In the genomic region with DNA sequence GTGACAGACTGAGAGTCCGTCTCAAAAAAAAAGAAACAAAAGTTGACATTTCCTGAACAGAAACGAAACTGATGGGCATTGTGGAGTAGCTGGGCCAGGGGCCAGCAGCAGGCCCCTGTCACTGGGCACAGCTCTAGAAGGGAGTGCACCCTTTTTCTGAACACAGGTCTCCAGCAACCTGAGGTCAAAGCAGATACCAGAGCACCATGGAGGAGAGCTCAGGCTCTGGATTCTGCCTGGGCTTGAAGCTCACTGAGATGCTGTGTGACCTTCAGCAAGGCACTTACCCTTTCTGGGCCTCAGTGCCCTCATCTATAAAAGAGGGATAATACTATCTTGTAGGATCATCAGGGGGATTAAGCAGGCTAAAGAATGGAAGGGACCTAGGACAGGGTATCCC, we compare ENCODE assay signal across 23 cellular contexts. TPM values are rescaled to one million over a fixed set of nuclear protein-coding genes. Genes with fewer than 3 reads are reported as not detected.
DNase-seq lines count a peak whose midpoint lies in the region; ATAC-seq and TF ChIP-seq lines count a peak whose summit lies in the region.
"Had no signal": no experiment of that assay in that cellular context is flagged by ENCODE, and none has a peak within 500 bp of the region (broad histone marks: within the 10 kb centered on the region; RNA-seq: fewer than 3 reads in every experiment).

No MANE protein-coding gene starts in this region.

- no peak for ATAC-seq in activated CD8-positive, alpha-beta memory T cell treated with anti-CD3 and anti-CD28 coated beads, Interleukin-2, amount 10 ng/mL, durations not matched to agents 7 days and 5 days
- no peak for ATAC-seq in CD8-positive, alpha-beta T cell
- ATAC-seq in activated T-helper 17 cell treated with anti-CD3 and anti-CD28 coated beads, Interleukin-2, amount 50 U/mL, for 72 hours (replicated peaks): no peak
- ATAC-seq in natural killer cell treated with Interleukin-12 subunit alpha and Interleukin-12 subunit beta and Interleukin-15 and Interleukin-18, amount 100 ng/mL, for 72 hours: no peak
- ATAC-seq in psoas muscle: no peak
- ATAC-seq: left colon, right cardiac atrium had no signal

- H3K4me3 ChIP-seq in CD8-positive, alpha-beta T cell (ENCODE audit: low read depth, low read length): peak overlapping the region; percentile 22
- H3K4me3 ChIP-seq in psoas muscle: no peak overlapping the region
- H3K4me3 ChIP-seq: GM23248, ovary, upper lobe of left lung had no signal

- peaks cover 5% of the 10 kb centered on the region for H3K36me3 ChIP-seq in CD8-positive, alpha-beta T cell (ENCODE audit: insufficient read depth, low read length)
- H3K36me3 ChIP-seq in psoas muscle (ENCODE audit: insufficient read depth in 1 of 2, low read depth in 1 of 2): no peaks in the 10 kb centered on the region
- H3K36me3 ChIP-seq: ovary, upper lobe of left lung had no signal

- no peaks in the 10 kb centered on the region for H3K36me3 Mint-ChIP-seq in activated CD8-positive, alpha-beta memory T cell treated with anti-CD3 and anti-CD28 coated beads, Interleukin-2, amount 10 ng/mL, durations not matched to agents 7 days and 5 days
- peaks cover 30% of the 10 kb centered on the region for H3K36me3 Mint-ChIP-seq in CD8-positive, alpha-beta T cell
- peaks cover 9% of the 10 kb centered on the region for H3K36me3 Mint-ChIP-seq in activated T-helper 17 cell treated with anti-CD3 and anti-CD28 coated beads, Interleukin-2, amount 50 U/mL, for 72 hours (ENCODE audit: low read depth)
- no peaks in the 10 kb centered on the region for H3K36me3 Mint-ChIP-seq in natural killer cell treated with Interleukin-12 subunit alpha and Interleukin-12 subunit beta and Interleukin-15 and Interleukin-18, amount 100 ng/mL, for 72 hours

- H3K27me3 Mint-ChIP-seq in activated CD8-positive, alpha-beta memory T cell treated with anti-CD3 and anti-CD28 coated beads, Interleukin-2, amount 10 ng/mL, durations not matched to agents 7 days and 5 days: peaks cover 11% of the 10 kb centered on the region
- H3K27me3 Mint-ChIP-seq in CD8-positive, alpha-beta T cell (ENCODE audit: low read depth): no peaks in the 10 kb centered on the region
- H3K27me3 Mint-ChIP-seq in activated T-helper 17 cell treated with anti-CD3 and anti-CD28 coated beads, Interleukin-2, amount 50 U/mL, for 72 hours: no peaks in the 10 kb centered on the region
- no peaks in the 10 kb centered on the region for H3K27me3 Mint-ChIP-seq in natural killer cell treated with Interleukin-12 subunit alpha and Interleukin-12 subunit beta and Interleukin-15 and Interleukin-18, amount 100 ng/mL, for 72 hours

- H3K27me3 ChIP-seq in CD8-positive, alpha-beta T cell (ENCODE audit: insufficient read depth, low read length): no peaks in the 10 kb centered on the region
- no peaks in the 10 kb centered on the region for H3K27me3 ChIP-seq in psoas muscle (ENCODE audit: insufficient read depth in 3 of 3, low read length in 2 of 3)
- H3K27me3 ChIP-seq: ovary had no signal

- peaks cover 39% of the 10 kb centered on the region for H3K4me1 Mint-ChIP-seq in activated CD8-positive, alpha-beta memory T cell treated with anti-CD3 and anti-CD28 coated beads, Interleukin-2, amount 10 ng/mL, durations not matched to agents 7 days and 5 days
- H3K4me1 Mint-ChIP-seq in CD8-positive, alpha-beta T cell (ENCODE audit: low read depth): peaks cover 74% of the 10 kb centered on the region
- H3K4me1 Mint-ChIP-seq in activated T-helper 17 cell treated with anti-CD3 and anti-CD28 coated beads, Interleukin-2, amount 50 U/mL, for 72 hours: peaks cover 30% of the 10 kb centered on the region
- peaks cover 25 to 43% of the 10 kb centered on the region in 2 donors for H3K4me1 Mint-ChIP-seq in natural killer cell treated with Interleukin-12 subunit alpha and Interleukin-12 subunit beta and Interleukin-15 and Interleukin-18, amount 100 ng/mL, for 72 hours (ENCODE audit: low read depth in 2 of 2)

- DNase-seq in activated CD8-positive, alpha-beta memory T cell treated with anti-CD3 and anti-CD28 coated beads, Interleukin-2, amount 10 ng/mL, durations not matched to agents 7 days and 5 days: no peak
- no peak for DNase-seq in activated CD8-positive, alpha-beta memory T cell treated with anti-CD3 and anti-CD28 coated beads, Interleukin-2, amount 50 U/mL, for 4 hours
- no peak for DNase-seq in CD8-positive, alpha-beta T cell
- no peak for DNase-seq in natural killer cell treated with Interleukin-12 subunit alpha and Interleukin-12 subunit beta and Interleukin-15 and Interleukin-18, amount 100 ng/mL, for 72 hours (ENCODE audit: low spot score)
- DNase-seq in T-helper 9 cell (no peak), psoas muscle (no peak)
- DNase-seq in activated CD4-positive, CD25-positive, alpha-beta regulatory T cell treated with anti-CD3 and anti-CD28 coated beads, Interleukin-2, amount 50 U/mL, for 72 hours: no peak
- DNase-seq: amniotic stem cell; GM23248; left colon; mesendoderm; NCI-H1105 treated with DMSO at 0.1 percent for 48 hours; NCI-H2081; NCI-H446; ovary; right cardiac atrium; SHP77 treated with DMSO at 0.1 percent for 48 hours; stimulated activated CD4-positive, alpha-beta T cell treated with anti-CD3 and anti-CD28 coated beads, Interleukin-12 subunit alpha, Interleukin-12 subunit beta, amount 100 ng/mL, for 4 hours had no signal

- peaks cover 85% of the 10 kb centered on the region for H3K4me1 ChIP-seq in CD8-positive, alpha-beta T cell (ENCODE audit: insufficient read depth, low read length)
- peaks cover 19% of the 10 kb centered on the region for H3K4me1 ChIP-seq in psoas muscle

- CTCF ChIA-PET in activated CD8-positive, alpha-beta memory T cell treated with anti-CD3 and anti-CD28 coated beads, Interleukin-2, amount 10 ng/mL, durations not matched to agents 7 days and 5 days (lab: Charles Lee): interaction anchor here (1.2 to 7.2 kb wide), 6 partner anchors 10 to 30 kb away, joined by 4 to 34 read pairs (median 6); no protein-coding TSS in a partner anchor
- CTCF ChIA-PET in CD8-positive, alpha-beta T cell (lab: Charles Lee): interaction anchor here (6.4 to 11.8 kb wide), 3 partner anchors 13 to 20 kb away, joined by 54 to 131 read pairs (median 85); no protein-coding TSS in a partner anchor

- POLR2A ChIA-PET in CD8-positive, alpha-beta T cell (lab: Charles Lee): interaction anchor here (1.0 to 11.4 kb wide), 3 partner anchors 13 to 20 kb away, joined by 3 to 123 read pairs (median 7); no protein-coding TSS in a partner anchor

- no peaks in the 10 kb centered on the region for H3K9me3 ChIP-seq in CD8-positive, alpha-beta T cell (ENCODE audit: low read length)
- no peaks in the 10 kb centered on the region for H3K9me3 ChIP-seq in psoas muscle
- H3K9me3 ChIP-seq: ovary, upper lobe of left lung had no signal

- intact Hi-C loops in CD8-positive, alpha-beta T cell (cut with DNase I, micrococcal nuclease): loop anchor here in 1 of 2 experiments (10.0 kb wide), 1 partner anchor 257 kb away; the partner anchor contains the start of gene SGF29
- intact Hi-C loops in psoas muscle (cut with DNase I): no loop called here

- peak overlapping the region; percentile 76 for H3K27ac Mint-ChIP-seq in activated CD8-positive, alpha-beta memory T cell treated with anti-CD3 and anti-CD28 coated beads, Interleukin-2, amount 10 ng/mL, durations not matched to agents 7 days and 5 days
- peak overlapping the region; percentile 96 for H3K27ac Mint-ChIP-seq in CD8-positive, alpha-beta T cell
- peak overlapping the region; percentile 79 for H3K27ac Mint-ChIP-seq in activated T-helper 17 cell treated with anti-CD3 and anti-CD28 coated beads, Interleukin-2, amount 50 U/mL, for 72 hours
- H3K27ac Mint-ChIP-seq in natural killer cell treated with Interleukin-12 subunit alpha and Interleukin-12 subunit beta and Interleukin-15 and Interleukin-18, amount 100 ng/mL, for 72 hours: peak overlapping the region; percentile 66 to 82
- H3K27ac Mint-ChIP-seq: activated T-helper 2 cell treated with anti-CD3 and anti-CD28 coated beads, Interferon-gamma antibody, Interleukin-2, Interleukin-4, amounts not matched to agents 10 μg/mL and 5 μg/mL and 100 μg/mL, durations not matched to agents 14 hours and 24 hours and 36 hours; dendritic cell treated with granulocyte-macrophage colony-stimulating factor and Interleukin-4, amounts not matched to agents 40 ng/mL and 50 ng/mL, for 4 days had no signal

- peak overlapping the region; percentile 16 for H3K4me3 Mint-ChIP-seq in activated CD8-positive, alpha-beta memory T cell treated with anti-CD3 and anti-CD28 coated beads, Interleukin-2, amount 10 ng/mL, durations not matched to agents 7 days and 5 days
- H3K4me3 Mint-ChIP-seq in CD8-positive, alpha-beta T cell: peak overlapping the region; percentile 70
- H3K4me3 Mint-ChIP-seq in activated T-helper 17 cell treated with anti-CD3 and anti-CD28 coated beads, Interleukin-2, amount 50 U/mL, for 72 hours: peak overlapping the region; percentile 71
- peak overlapping the region; percentile 48 for H3K4me3 Mint-ChIP-seq in natural killer cell treated with Interleukin-12 subunit alpha and Interleukin-12 subunit beta and Interleukin-15 and Interleukin-18, amount 100 ng/mL, for 72 hours
- H3K4me3 Mint-ChIP-seq: dendritic cell treated with granulocyte-macrophage colony-stimulating factor and Interleukin-4, amounts not matched to agents 40 ng/mL and 50 ng/mL, for 4 days had no signal

- H3K9me3 Mint-ChIP-seq in activated CD8-positive, alpha-beta memory T cell treated with anti-CD3 and anti-CD28 coated beads, Interleukin-2, amount 10 ng/mL, durations not matched to agents 7 days and 5 days (ENCODE audit: low read depth): no peaks in the 10 kb centered on the region
- H3K9me3 Mint-ChIP-seq in CD8-positive, alpha-beta T cell: no peaks in the 10 kb centered on the region
- no peaks in the 10 kb centered on the region for H3K9me3 Mint-ChIP-seq in activated T-helper 17 cell treated with anti-CD3 and anti-CD28 coated beads, Interleukin-2, amount 50 U/mL, for 72 hours
- H3K9me3 Mint-ChIP-seq in natural killer cell treated with Interleukin-12 subunit alpha and Interleukin-12 subunit beta and Interleukin-15 and Interleukin-18, amount 100 ng/mL, for 72 hours: no peaks in the 10 kb centered on the region
- H3K9me3 Mint-ChIP-seq: activated T-helper 2 cell treated with anti-CD3 and anti-CD28 coated beads, Interferon-gamma antibody, Interleukin-2, Interleukin-4, amounts not matched to agents 10 μg/mL and 5 μg/mL and 100 μg/mL, durations not matched to agents 14 hours and 24 hours and 36 hours; dendritic cell treated with granulocyte-macrophage colony-stimulating factor and Interleukin-4, amounts not matched to agents 40 ng/mL and 50 ng/mL, for 4 days had no signal

- WGBS in psoas muscle, 3 donors: 49 to 56% (median 55%) methylated on average over 2 of the region's 2 CpGs

- no peak for TF ChIP-seq CTCF in CD8-positive, alpha-beta T cell (IDR thresholded peaks at IDR 0.05)
- TF ChIP-seq CTCF in psoas muscle (IDR thresholded peaks at IDR 0.05): no peak

- no peak overlapping the region for H3K27ac ChIP-seq in CD8-positive, alpha-beta T cell (ENCODE audit: low read depth, low read length)
- H3K27ac ChIP-seq in psoas muscle: no peak overlapping the region
- H3K27ac ChIP-seq: C4-2B, GM23248, ovary had no signal

RNA-seq across cellular contexts. Expression of gene SBK1, which starts 5.0 kb away (rescaled TPM):
- 10 to 100 TPM in 1 of 2 experiments, 1 to 10 TPM in 1; 3.2 to 11.3 TPM for total RNA-seq in activated CD8-positive, alpha-beta memory T cell treated with anti-CD3 and anti-CD28 coated beads, Interleukin-2, amount 10 ng/mL, durations not matched to agents 7 days and 5 days
- total RNA-seq in CD8-positive, alpha-beta T cell: 10 to 100 TPM; 16.5 to 17.1 TPM
- total RNA-seq in activated T-helper 17 cell treated with anti-CD3 and anti-CD28 coated beads, Interleukin-2, amount 50 U/mL, for 72 hours: 10 to 100 TPM in 1 of 2 donors, 1 to 10 TPM in 1; 1.7 to 17.6 TPM
- 1 to 10 TPM; 1.1 TPM for total RNA-seq in natural killer cell treated with Interleukin-12 subunit alpha and Interleukin-12 subunit beta and Interleukin-15 and Interleukin-18, amount 100 ng/mL, for 72 hours
- 10 to 100 TPM in 2 of 4 donors, 1 to 10 TPM in 2; 2.5 to 20.6 (median 9.2) TPM for total RNA-seq in psoas muscle
- 1 to 10 TPM; 1.3 to 5.3 (median 1.9) TPM for polyA plus RNA-seq in psoas muscle
- total RNA-seq: GM23248 had no signal
- polyA plus RNA-seq: GM23248 had no signal

Comparison
In these comparisons a context has a peak if more than half of its experiments do, and no peak if none do; other contexts are left out.
1. H3K4me3 Mint-ChIP-seq: peak in every context shown above with its lines; median percentile 71 in activated T-helper 17 cell treated with anti-CD3 and anti-CD28 coated beads, Interleukin-2, amount 50 U/mL, for 72 hours; 70 in CD8-positive, alpha-beta T cell; 48 in natural killer cell treated with Interleukin-12 subunit alpha and Interleukin-12 subunit beta and Interleukin-15 and Interleukin-18, amount 100 ng/mL, for 72 hours; 16 in activated CD8-positive, alpha-beta memory T cell treated with anti-CD3 and anti-CD28 coated beads, Interleukin-2, amount 10 ng/mL, durations not matched to agents 7 days and 5 days.